Comparison of ENCODE assay signal across 9 cellular contexts in genomic region chr2:174683392-174683759, GRCh38.
DNase-seq lines count a peak whose midpoint lies in the region; ATAC-seq, FAIRE-seq and TF ChIP-seq lines count a peak whose summit lies in the region.
"Had no signal": no experiment of that assay in that cellular context is flagged by ENCODE, and none has a peak within 500 bp of the region (broad histone marks: within the 10 kb centered on the region; RNA-seq: fewer than 3 reads in every experiment).

No MANE protein-coding gene starts in this region.

- no peak for FAIRE-seq in HTR-8/SVneo (lab: Jason Lieb, UNC)
- FAIRE-seq: A204.1 had no signal

- H3K4me3 Mint-ChIP-seq in osteocyte (ENCODE audit: unreplicated experiment): peak overlapping the region; percentile 87

- no peaks in the 10 kb centered on the region for H3K36me3 Mint-ChIP-seq in osteocyte (ENCODE audit: unreplicated experiment)

- DNase-seq in DMS79 treated with DMSO at 0.1 percent for 48 hours (lab: John Stamatoyannopoulos, UW) (peak; percentile 36), DMS79 (lab: John Stamatoyannopoulos, UW) (no peak), HTR-8/SVneo (ENCODE audit: insufficient read length, low spot score) (peak; percentile 58), foreskin melanocyte (peak; percentile 24), osteocyte (ENCODE audit: extremely low spot score, unreplicated experiment) (no peak)
- peak; percentile 14 for DNase-seq in activated CD4-positive, alpha-beta T cell treated with anti-CD3 and anti-CD28 coated beads for 48 hours

- H3K4me1 Mint-ChIP-seq in osteocyte (ENCODE audit: unreplicated experiment): peaks cover 34% of the 10 kb centered on the region

- peak; percentile 57 for TF ChIP-seq CTCF in osteocyte (IDR thresholded peaks at IDR 0.05)

- peaks cover 2% of the 10 kb centered on the region for H3K27me3 Mint-ChIP-seq in osteocyte (ENCODE audit: unreplicated experiment)

- H3K27ac Mint-ChIP-seq in osteocyte (ENCODE audit: unreplicated experiment): peak overlapping the region; percentile 86

- no peak for ATAC-seq in HG03521 (IDR thresholded peaks at IDR 0.05; ENCODE audit: unreplicated experiment)
- ATAC-seq in GM19035 (IDR thresholded peaks at IDR 0.05; ENCODE audit: unreplicated experiment): no peak

- H3K9me3 Mint-ChIP-seq in osteocyte (ENCODE audit: unreplicated experiment): no peaks in the 10 kb centered on the region

Comparison
In these comparisons a context has a peak if more than half of its experiments do, and no peak if none do; other contexts are left out.
1. DNase-seq: peak in DMS79 treated with DMSO at 0.1 percent for 48 hours (single experiment), HTR-8/SVneo (single experiment), activated CD4-positive, alpha-beta T cell treated with anti-CD3 and anti-CD28 coated beads for 48 hours (single experiment) and foreskin melanocyte (single experiment); none in DMS79 (single experiment) and osteocyte (single experiment).